ENCODE assay signal across 9 cellular contexts in genomic region chr3:33159234-33159633, GRCh38. TPM values are rescaled to one million over a fixed set of nuclear protein-coding genes. Genes with fewer than 3 reads are reported as not detected.
"Had no signal": no experiment of that assay in that cellular context is flagged by ENCODE, and none has a peak within 500 bp of the region (broad histone marks: within the 10 kb centered on the region; RNA-seq: fewer than 3 reads in every experiment).

No MANE protein-coding gene starts in this region.

- H3K9me3 Mint-ChIP-seq: HFFc6, IgD-negative memory B cell had no signal

- H3K4me3 ChIP-seq: GM23248, HAP-1 had no signal

- DNase-seq: GM23248, GOT3, H7, HFFc6 had no signal

- H3K27ac Mint-ChIP-seq: HFFc6, IgD-negative memory B cell had no signal

- ATAC-seq: HepG2 had no signal

- H3K27ac ChIP-seq: GM23248, HL-60 had no signal

- H3K36me3 ChIP-seq: HAP-1 had no signal

- H3K36me3 Mint-ChIP-seq: IgD-negative memory B cell had no signal

- H3K4me3 Mint-ChIP-seq: HFFc6, IgD-negative memory B cell had no signal

RNA-seq across cellular contexts. Expression of gene SUSD5, which starts 59.4 kb away (rescaled TPM):
- total RNA-seq: H4, HepG2 had no signal
- polyA plus RNA-seq: HepG2, IgD-negative memory B cell had no signal
